Comparison of ENCODE assay signal across 15 cellular contexts in genomic region chr6:47188588-47189021, GRCh38.
DNase-seq lines count a peak whose midpoint lies in the region; ATAC-seq, FAIRE-seq and TF ChIP-seq lines count a peak whose summit lies in the region.
"Had no signal": no experiment of that assay in that cellular context is flagged by ENCODE, and none has a peak within 500 bp of the region (broad histone marks: within the 10 kb centered on the region; RNA-seq: fewer than 3 reads in every experiment).

No MANE protein-coding gene starts in this region.

- peaks cover 22% of the 10 kb centered on the region for H3K4me1 ChIP-seq in foreskin keratinocyte
- no peaks in the 10 kb centered on the region for H3K4me1 ChIP-seq in small intestine (ENCODE audit: control insufficient read depth in 2 of 2, insufficient read depth in 1 of 2, low read depth in 1 of 2, low read length in 1 of 2)
- H3K4me1 ChIP-seq: HAP-1 had no signal

- no peaks in the 10 kb centered on the region for H3K27me3 ChIP-seq in foreskin keratinocyte
- no peaks in the 10 kb centered on the region for H3K27me3 ChIP-seq in small intestine (ENCODE audit: control insufficient read depth in 2 of 2, insufficient read depth in 2 of 2, low read length in 2 of 2)

- H3K4me3 Mint-ChIP-seq in activated CD4-positive, alpha-beta T cell treated with anti-CD3 and anti-CD28 coated beads for 36 hours, result no peak overlapping the region
- H3K4me3 Mint-ChIP-seq: activated B cell treated with CpG ODN at 0.5 μM for 24 hours, immature natural killer cell had no signal

- H3K9me3 ChIP-seq in small intestine (ENCODE audit: control insufficient read depth, low read depth), result no peaks in the 10 kb centered on the region
- H3K9me3 ChIP-seq: HAP-1 had no signal

- ATAC-seq in foreskin keratinocyte, result peak; percentile 100
- no peak for ATAC-seq in HG03039 (IDR thresholded peaks at IDR 0.05; ENCODE audit: unreplicated experiment)
- ATAC-seq in HG02970 (IDR thresholded peaks at IDR 0.05; ENCODE audit: low FRiP score, unreplicated experiment), result no peak
- no peak for ATAC-seq in activated CD4-positive, alpha-beta T cell treated with anti-CD3 and anti-CD28 coated beads for 36 hours

- no peaks in the 10 kb centered on the region for H3K4me1 Mint-ChIP-seq in activated CD4-positive, alpha-beta T cell treated with anti-CD3 and anti-CD28 coated beads for 36 hours
- H3K4me1 Mint-ChIP-seq: activated B cell treated with CpG ODN at 0.5 μM for 24 hours, immature natural killer cell had no signal

- peaks cover 3% of the 10 kb centered on the region for H3K27me3 Mint-ChIP-seq in activated CD4-positive, alpha-beta T cell treated with anti-CD3 and anti-CD28 coated beads for 36 hours
- H3K27me3 Mint-ChIP-seq: activated B cell treated with CpG ODN at 0.5 μM for 24 hours had no signal

- 17 to 54% (median 40%) methylated on average over 1 of the region's 1 CpG for WGBS in small intestine, 3 donors

- H3K36me3 ChIP-seq in small intestine (ENCODE audit: control insufficient read depth in 2 of 2, insufficient read depth in 2 of 2, low read length in 2 of 2), result no peaks in the 10 kb centered on the region
- H3K36me3 ChIP-seq: HAP-1 had no signal

- peak; percentile 97 for FAIRE-seq in H54 (lab: Jason Lieb, UNC)
- no peak for FAIRE-seq in small intestine (lab: Jason Lieb, UNC)
- FAIRE-seq: G401.6 had no signal

- no peak for TF ChIP-seq POLR2A in H54 (IDR thresholded peaks at IDR 0.05; ENCODE audit: low read depth, low read length)

- H3K9me3 Mint-ChIP-seq in activated CD4-positive, alpha-beta T cell treated with anti-CD3 and anti-CD28 coated beads for 36 hours (ENCODE audit: low read depth), result no peaks in the 10 kb centered on the region
- H3K9me3 Mint-ChIP-seq: activated B cell treated with CpG ODN at 0.5 μM for 24 hours had no signal

- H3K27ac ChIP-seq in foreskin keratinocyte, result peak overlapping the region; percentile 68
- peak overlapping the region in 1 of 2 donors; percentile 48 for H3K27ac ChIP-seq in small intestine (ENCODE audit: low read depth in 1 of 2, low read length in 1 of 2)

- H3K27ac Mint-ChIP-seq in activated CD4-positive, alpha-beta T cell treated with anti-CD3 and anti-CD28 coated beads for 36 hours, result no peak overlapping the region
- H3K27ac Mint-ChIP-seq: activated B cell treated with CpG ODN at 0.5 μM for 24 hours, immature natural killer cell had no signal

- CTCF ChIA-PET in activated CD4-positive, alpha-beta T cell treated with anti-CD3 and anti-CD28 coated beads for 36 hours (lab: Charles Lee), result no interaction called here

- no peaks in the 10 kb centered on the region for H3K36me3 Mint-ChIP-seq in activated CD4-positive, alpha-beta T cell treated with anti-CD3 and anti-CD28 coated beads for 36 hours (ENCODE audit: low read depth)
- H3K36me3 Mint-ChIP-seq: immature natural killer cell had no signal

- H3K4me3 ChIP-seq in small intestine (ENCODE audit: low read depth in 1 of 2, low read length in 2 of 2), result no peak overlapping the region
- H3K4me3 ChIP-seq: HAP-1 had no signal

- TF ChIP-seq CTCF in foreskin keratinocyte (conservative IDR thresholded peaks at IDR 0.05), result peak; percentile 39

- DNase-seq in H54 (ENCODE audit: insufficient read length, low spot score) (peak; percentile 30), SW480 (ENCODE audit: low spot score) (peak; percentile 81), foreskin keratinocyte (peak; percentile 99 to 100), small intestine (peak; percentile 95), NCI-H1105 (lab: John Stamatoyannopoulos, UW) (no peak)
- no peak for DNase-seq in activated CD4-positive, alpha-beta T cell treated with anti-CD3 and anti-CD28 coated beads for 36 hours
- DNase-seq: activated B cell treated with CpG ODN at 0.5 μM for 24 hours; activated effector memory CD4-positive, alpha-beta T cell treated with anti-CD3 and anti-CD28 coated beads, Interleukin-2, amount 50 U/mL, for 16 hours; effector CD4-positive, alpha-beta T cell; immature natural killer cell; NCI-H1930 had no signal

- POLR2A ChIA-PET in activated CD4-positive, alpha-beta T cell treated with anti-CD3 and anti-CD28 coated beads for 36 hours (lab: Charles Lee), result no interaction called here

- intact Hi-C loops in activated CD4-positive, alpha-beta T cell treated with anti-CD3 and anti-CD28 coated beads for 36 hours (cut with DNase I, micrococcal nuclease), result no loop called here

Comparison
In these comparisons a context has a peak if more than half of its experiments do, and no peak if none do; other contexts are left out.
1. DNase-seq: peak in H54 (single experiment), SW480 (single experiment), foreskin keratinocyte (2 of 2) and small intestine (single experiment); none in activated CD4-positive, alpha-beta T cell treated with anti-CD3 and anti-CD28 coated beads for 36 hours (single experiment) and NCI-H1105 (single experiment).